In the genomic region with DNA sequence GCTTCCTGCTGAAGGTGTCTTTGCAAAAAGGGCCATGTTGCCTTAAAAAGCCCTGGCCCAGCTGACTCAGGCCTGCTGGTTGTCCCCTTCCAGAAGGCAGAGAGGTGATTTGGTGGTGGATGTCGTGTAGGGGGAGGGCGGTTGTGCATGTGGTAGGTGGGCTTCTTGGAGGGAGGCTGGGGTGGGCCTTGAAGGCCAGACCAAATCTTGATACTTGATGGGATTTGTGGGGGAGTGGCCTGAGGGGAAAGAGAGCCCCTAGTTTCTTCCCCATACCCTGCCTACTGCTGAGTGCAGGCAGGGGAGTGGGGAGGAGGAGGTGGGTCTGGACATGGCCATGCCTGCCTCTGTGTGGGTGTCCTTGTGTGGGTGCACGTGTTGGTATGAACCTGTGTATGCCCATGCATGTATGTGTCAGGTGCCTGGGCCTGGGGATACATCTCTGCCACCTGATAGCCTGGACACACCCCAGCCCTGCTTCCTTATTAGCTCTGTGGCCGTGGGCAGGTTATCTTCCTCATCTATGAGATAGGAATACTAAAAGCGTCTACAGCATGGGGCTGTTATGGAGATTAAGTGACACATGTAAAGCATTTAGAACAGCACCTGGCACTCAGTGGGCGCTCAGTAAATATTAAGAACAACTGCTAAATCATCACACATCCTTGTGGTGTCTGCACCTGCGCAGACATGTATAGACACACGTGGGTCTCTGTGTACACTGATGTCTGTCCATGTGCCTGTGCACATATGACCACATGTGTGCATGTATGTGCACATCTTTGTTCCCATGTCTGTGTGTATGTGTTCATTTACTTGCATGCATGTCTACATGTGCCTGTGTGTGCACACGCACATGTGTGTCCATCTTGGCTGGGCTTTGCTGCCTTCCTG, we compare ENCODE assay signal across 25 cellular contexts. TPM values are rescaled to one million over a fixed set of nuclear protein-coding genes. Genes with fewer than 3 reads are reported as not detected.
A peak's percentile ranks its signal among the peaks of the same experiment; 100 is the strongest.
DNase-seq lines count a peak whose midpoint lies in the region; ATAC-seq and TF ChIP-seq lines count a peak whose summit lies in the region.
"Had no signal": no experiment of that assay in that cellular context is flagged by ENCODE, and none has a peak within 500 bp of the region (broad histone marks: within the 10 kb centered on the region; RNA-seq: fewer than 3 reads in every experiment).

No MANE protein-coding gene starts in this region.

- no peaks in the 10 kb centered on the region for H3K9me3 Mint-ChIP-seq in CD4-positive, CD25-positive, alpha-beta regulatory T cell
- H3K9me3 Mint-ChIP-seq: activated naive CD4-positive, alpha-beta T cell treated with anti-CD3 and anti-CD28 coated beads, Interleukin-2, amount 50 U/mL, for 72 hours had no signal

- peak overlapping the region in 2 of 3 donors; percentile 29 to 42 for H3K27ac Mint-ChIP-seq in CD4-positive, CD25-positive, alpha-beta regulatory T cell
- H3K27ac Mint-ChIP-seq: activated CD4-positive, alpha-beta T cell treated with anti-CD3 and anti-CD28 coated beads for 36 hours had no signal

- TF ChIP-seq CTCF in colonic mucosa (IDR thresholded peaks at IDR 0.05), result no peak

- no peaks in the 10 kb centered on the region for H3K36me3 ChIP-seq in CD4-positive, CD25-positive, alpha-beta regulatory T cell (ENCODE audit: control insufficient read depth, insufficient read depth, low read length)
- no peaks in the 10 kb centered on the region for H3K36me3 ChIP-seq in colonic mucosa

- no peak overlapping the region for H3K4me3 ChIP-seq in CD4-positive, CD25-positive, alpha-beta regulatory T cell (ENCODE audit: low read depth, low read length)
- no peak overlapping the region for H3K4me3 ChIP-seq in colonic mucosa
- H3K4me3 ChIP-seq: hepatocyte, skin epidermis had no signal

- H3K9ac ChIP-seq in colonic mucosa (ENCODE audit: low read depth in 2 of 2, low read length in 2 of 2), result peak overlapping the region in 1 of 2 donors; percentile 46

- intact Hi-C loops in colonic mucosa (cut with DNase I), result no loop called here

- peaks cover 0 to 17% (median 4%) of the 10 kb centered on the region in 4 donors for H3K4me1 Mint-ChIP-seq in CD4-positive, CD25-positive, alpha-beta regulatory T cell

- H3K27me3 Mint-ChIP-seq in CD4-positive, CD25-positive, alpha-beta regulatory T cell, result no peaks in the 10 kb centered on the region
- H3K27me3 Mint-ChIP-seq: activated CD4-positive, alpha-beta T cell treated with anti-CD3 and anti-CD28 coated beads for 36 hours had no signal

- H3K36me3 Mint-ChIP-seq in CD4-positive, CD25-positive, alpha-beta regulatory T cell, result no peaks in the 10 kb centered on the region
- H3K36me3 Mint-ChIP-seq: activated naive CD4-positive, alpha-beta T cell treated with anti-CD3 and anti-CD28 coated beads, Interleukin-2, amount 50 U/mL, for 72 hours had no signal

- no peaks in the 10 kb centered on the region for H3K9me3 ChIP-seq in CD4-positive, CD25-positive, alpha-beta regulatory T cell (ENCODE audit: control insufficient read depth in 2 of 2, low read length in 2 of 2)
- no peaks in the 10 kb centered on the region for H3K9me3 ChIP-seq in colonic mucosa

- H3K27me3 ChIP-seq in CD4-positive, CD25-positive, alpha-beta regulatory T cell (ENCODE audit: control insufficient read depth, insufficient read depth, low read length), result no peaks in the 10 kb centered on the region
- H3K27me3 ChIP-seq in colonic mucosa, result no peaks in the 10 kb centered on the region
- H3K27me3 ChIP-seq: foreskin keratinocyte, hepatocyte had no signal

- H3K27ac ChIP-seq in CD4-positive, CD25-positive, alpha-beta regulatory T cell (ENCODE audit: insufficient read depth, low read length, poor library complexity, severe bottlenecking), result no peak overlapping the region
- no peak overlapping the region for H3K27ac ChIP-seq in colonic mucosa
- H3K27ac ChIP-seq: C4-2B, foreskin keratinocyte, hepatocyte, skin epidermis had no signal

- no peak for DNase-seq in CD4-positive, CD25-positive, alpha-beta regulatory T cell
- DNase-seq in DMS153 treated with DMSO at 0.1 percent for 48 hours (lab: John Stamatoyannopoulos, UW; ENCODE audit: unreplicated experiment) (peak; percentile 17), NCI-H345 treated with DMSO at 0.1 percent for 48 hours (lab: John Stamatoyannopoulos, UW; ENCODE audit: unreplicated experiment) (peak; percentile 50), colonic mucosa (peak; percentile 71), epidermal melanocyte (ENCODE audit: insufficient read length, low spot score) (no peak), foreskin melanocyte (no peak)
- DNase-seq: activated CD4-positive, alpha-beta T cell treated with anti-CD3 and anti-CD28 coated beads for 36 hours; erythroblast; foreskin keratinocyte; GDM1; H7; stimulated activated CD4-positive, alpha-beta T cell treated with anti-CD3 and anti-CD28 coated beads, Interleukin-2, amount 100 ng/mL, for 48 hours; stimulated activated naive CD8-positive, alpha-beta T cell treated with anti-CD3 and anti-CD28 coated beads, Interleukin-15, Interleukin-2, amounts not matched to agents 100 U/mL and 50 U/mL, for 24 hours; T-helper 1 cell had no signal

- ATAC-seq in CD4-positive, CD25-positive, alpha-beta regulatory T cell (ENCODE audit: low read depth in 2 of 2), result no peak
- no peak for ATAC-seq in HG02884 (IDR thresholded peaks at IDR 0.05; ENCODE audit: unreplicated experiment)
- no peak for ATAC-seq in HG02852 (IDR thresholded peaks at IDR 0.05; ENCODE audit: unreplicated experiment)
- ATAC-seq: activated CD4-positive, alpha-beta T cell treated with anti-CD3 and anti-CD28 coated beads for 36 hours; activated naive CD4-positive, alpha-beta T cell treated with anti-CD3 and anti-CD28 coated beads, Interleukin-2, amount 50 U/mL, for 72 hours; foreskin keratinocyte; stimulated activated naive CD8-positive, alpha-beta T cell treated with anti-CD3 and anti-CD28 coated beads, Interleukin-15, Interleukin-2, amounts not matched to agents 100 U/mL and 50 U/mL, for 24 hours had no signal

- H3K4me3 Mint-ChIP-seq in CD4-positive, CD25-positive, alpha-beta regulatory T cell, result no peak overlapping the region
- H3K4me3 Mint-ChIP-seq: activated CD4-positive, alpha-beta T cell treated with anti-CD3 and anti-CD28 coated beads for 36 hours had no signal

- H3K4me1 ChIP-seq in CD4-positive, CD25-positive, alpha-beta regulatory T cell (ENCODE audit: control insufficient read depth, insufficient read depth, low read length, poor library complexity, severe bottlenecking), result no peaks in the 10 kb centered on the region
- peaks cover 3% of the 10 kb centered on the region for H3K4me1 ChIP-seq in colonic mucosa

RNA-seq across cellular contexts. Expression of a gene that starts 17.0 kb away (rescaled TPM):
- total RNA-seq in CD4-positive, CD25-positive, alpha-beta regulatory T cell, result not detected
- polyA plus RNA-seq in CD4-positive, CD25-positive, alpha-beta regulatory T cell, result not detected
- total RNA-seq in colonic mucosa, result 1 to 10 TPM in 1 of 2 donors, under 1 TPM in 1; 0.66 to 2.8 TPM
- total RNA-seq: activated CD4-positive, alpha-beta T cell treated with anti-CD3 and anti-CD28 coated beads for 36 hours; activated naive CD4-positive, alpha-beta T cell treated with anti-CD3 and anti-CD28 coated beads, Interleukin-2, amount 50 U/mL, for 72 hours; astrocyte; foreskin keratinocyte; H7; lower leg skin; mononuclear cell; pulmonary artery endothelial cell had no signal
- polyA plus RNA-seq: AG04450 had no signal

RNA-seq across cellular contexts. Expression of a gene that starts 35.2 kb away (rescaled TPM):
- not detected for total RNA-seq in CD4-positive, CD25-positive, alpha-beta regulatory T cell
- not detected for polyA plus RNA-seq in CD4-positive, CD25-positive, alpha-beta regulatory T cell
- total RNA-seq in colonic mucosa, result 1 to 10 TPM; 3.7 to 5.5 TPM
- total RNA-seq: astrocyte, foreskin keratinocyte, pulmonary artery endothelial cell had no signal
- polyA plus RNA-seq: AG04450, foreskin keratinocyte had no signal

RNA-seq across cellular contexts. Expression of a gene that starts 58.3 kb away (rescaled TPM):
- 0.15 TPM for total RNA-seq in CD4-positive, CD25-positive, alpha-beta regulatory T cell
- polyA plus RNA-seq in CD4-positive, CD25-positive, alpha-beta regulatory T cell, result under 1 TPM in 2 of 4 donors, not detected in 2; 0.15 to 0.36 TPM
- 10 to 100 TPM; 43.3 to 82.5 TPM for total RNA-seq in colonic mucosa

Comparison
In these comparisons a context has a peak if more than half of its experiments do, and no peak if none do; other contexts are left out.
1. DNase-seq: peak in DMS153 treated with DMSO at 0.1 percent for 48 hours (single experiment), NCI-H345 treated with DMSO at 0.1 percent for 48 hours (single experiment) and colonic mucosa (single experiment); none in CD4-positive, CD25-positive, alpha-beta regulatory T cell (0 of 3), epidermal melanocyte (single experiment) and foreskin melanocyte (single experiment).
2. RNA of a gene that starts 58.3 kb away (total RNA-seq): 43.3 to 82.5 TPM in colonic mucosa; 0.15 TPM in CD4-positive, CD25-positive, alpha-beta regulatory T cell (single experiment); every median in the first group is over 10 times any median in the second.